1 cellular context compared by ENCODE assay signal in the genomic region with DNA sequence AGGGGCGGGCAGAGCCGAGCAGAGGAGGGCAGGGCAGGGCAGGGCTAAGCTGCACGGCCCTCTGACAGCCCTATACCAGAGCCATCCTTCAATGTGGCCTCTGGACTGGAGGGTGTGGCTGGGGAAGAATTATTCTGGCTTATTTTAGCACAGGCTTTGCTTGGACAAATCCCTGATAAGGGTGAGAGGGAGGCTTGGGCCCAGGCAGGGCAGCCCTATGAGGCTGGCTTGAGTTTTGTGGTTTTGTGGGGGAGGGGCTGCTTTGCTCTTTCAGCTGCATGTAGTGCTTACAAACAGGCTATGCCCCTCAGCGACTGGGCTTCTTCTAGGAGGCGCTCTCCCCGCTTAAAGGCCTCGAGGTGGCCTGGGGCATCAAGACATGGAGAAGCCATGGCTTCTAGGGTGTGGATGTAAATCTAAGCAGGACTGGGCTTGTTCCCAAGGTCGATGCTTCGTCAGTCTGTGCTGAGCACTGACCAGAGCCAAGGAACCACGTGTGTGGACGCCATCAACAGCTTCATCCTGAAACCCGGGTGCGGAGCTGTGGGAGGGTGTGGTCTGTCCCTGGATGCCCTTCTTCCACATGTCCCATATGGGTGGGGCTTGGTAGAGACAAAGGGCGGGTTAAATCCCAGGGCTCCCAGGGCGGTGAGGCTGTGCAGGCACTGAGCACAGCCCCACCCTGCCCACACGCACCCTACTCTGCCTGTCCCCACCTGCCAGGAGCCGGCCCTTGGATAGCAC.
TF ChIP-seq lines count a peak whose summit lies in the region.

No MANE protein-coding gene starts in this region.

TF ChIP-seq in K562, 482 proteins besides CTCF, POLR2A, EP300 and RAD21 (continued from another document and continues in another):
- TF ChIP-seq, protein P1, sequence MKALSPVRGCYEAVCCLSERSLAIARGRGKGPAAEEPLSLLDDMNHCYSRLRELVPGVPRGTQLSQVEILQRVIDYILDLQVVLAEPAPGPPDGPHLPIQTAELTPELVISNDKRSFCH (CRISPR knock-in tag; IDR thresholded peaks at IDR 0.05) = no peak
- TF ChIP-seq, protein P1 (tag; IDR thresholded peaks at IDR 0.05) = no peak
- no peak for TF ChIP-seq TEAD4 (IDR thresholded peaks at IDR 0.05; ENCODE audit: low read length)
- no peak for TF ChIP-seq TEAD4 (CRISPR knock-in tag; IDR thresholded peaks at IDR 0.05; ENCODE audit: borderline replicate concordance)
- 0 out of 2 replicates have a peak, but pooled peaks have one; percentile 19 for TF ChIP-seq POLR2G (IDR thresholded peaks at IDR 0.05; ENCODE audit: low read depth, low read length)
- TF ChIP-seq LEF1 (IDR thresholded peaks at IDR 0.05) = no peak
- TF ChIP-seq ZNF354B (CRISPR knock-in tag; IDR thresholded peaks at IDR 0.05) = no peak
- no peak for TF ChIP-seq MCM5 (IDR thresholded peaks at IDR 0.05; ENCODE audit: low read depth)
- TF ChIP-seq, protein P2, sequence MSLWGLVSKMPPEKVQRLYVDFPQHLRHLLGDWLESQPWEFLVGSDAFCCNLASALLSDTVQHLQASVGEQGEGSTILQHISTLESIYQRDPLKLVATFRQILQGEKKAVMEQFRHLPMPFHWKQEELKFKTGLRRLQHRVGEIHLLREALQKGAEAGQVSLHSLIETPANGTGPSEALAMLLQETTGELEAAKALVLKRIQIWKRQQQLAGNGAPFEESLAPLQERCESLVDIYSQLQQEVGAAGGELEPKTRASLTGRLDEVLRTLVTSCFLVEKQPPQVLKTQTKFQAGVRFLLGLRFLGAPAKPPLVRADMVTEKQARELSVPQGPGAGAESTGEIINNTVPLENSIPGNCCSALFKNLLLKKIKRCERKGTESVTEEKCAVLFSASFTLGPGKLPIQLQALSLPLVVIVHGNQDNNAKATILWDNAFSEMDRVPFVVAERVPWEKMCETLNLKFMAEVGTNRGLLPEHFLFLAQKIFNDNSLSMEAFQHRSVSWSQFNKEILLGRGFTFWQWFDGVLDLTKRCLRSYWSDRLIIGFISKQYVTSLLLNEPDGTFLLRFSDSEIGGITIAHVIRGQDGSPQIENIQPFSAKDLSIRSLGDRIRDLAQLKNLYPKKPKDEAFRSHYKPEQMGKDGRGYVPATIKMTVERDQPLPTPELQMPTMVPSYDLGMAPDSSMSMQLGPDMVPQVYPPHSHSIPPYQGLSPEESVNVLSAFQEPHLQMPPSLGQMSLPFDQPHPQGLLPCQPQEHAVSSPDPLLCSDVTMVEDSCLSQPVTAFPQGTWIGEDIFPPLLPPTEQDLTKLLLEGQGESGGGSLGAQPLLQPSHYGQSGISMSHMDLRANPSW (CRISPR knock-in tag; IDR thresholded peaks at IDR 0.05) = no peak
- TF ChIP-seq, protein P3, sequence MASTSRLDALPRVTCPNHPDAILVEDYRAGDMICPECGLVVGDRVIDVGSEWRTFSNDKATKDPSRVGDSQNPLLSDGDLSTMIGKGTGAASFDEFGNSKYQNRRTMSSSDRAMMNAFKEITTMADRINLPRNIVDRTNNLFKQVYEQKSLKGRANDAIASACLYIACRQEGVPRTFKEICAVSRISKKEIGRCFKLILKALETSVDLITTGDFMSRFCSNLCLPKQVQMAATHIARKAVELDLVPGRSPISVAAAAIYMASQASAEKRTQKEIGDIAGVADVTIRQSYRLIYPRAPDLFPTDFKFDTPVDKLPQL (IDR thresholded peaks at IDR 0.05; ENCODE audit: extremely low read depth, insufficient read length) = no peak
- no peak for TF ChIP-seq PCBP1 (IDR thresholded peaks at IDR 0.05; ENCODE audit: low read depth, low read length, poor library complexity, severe bottlenecking)
- no peak for TF ChIP-seq ATF1 (CRISPR knock-in tag; IDR thresholded peaks at IDR 0.05)
- TF ChIP-seq ATF1 (tag; IDR thresholded peaks at IDR 0.05) = no peak
- TF ChIP-seq HMG20A (CRISPR knock-in tag; conservative IDR thresholded peaks at IDR 0.05) = no peak
- TF ChIP-seq, protein P4, sequence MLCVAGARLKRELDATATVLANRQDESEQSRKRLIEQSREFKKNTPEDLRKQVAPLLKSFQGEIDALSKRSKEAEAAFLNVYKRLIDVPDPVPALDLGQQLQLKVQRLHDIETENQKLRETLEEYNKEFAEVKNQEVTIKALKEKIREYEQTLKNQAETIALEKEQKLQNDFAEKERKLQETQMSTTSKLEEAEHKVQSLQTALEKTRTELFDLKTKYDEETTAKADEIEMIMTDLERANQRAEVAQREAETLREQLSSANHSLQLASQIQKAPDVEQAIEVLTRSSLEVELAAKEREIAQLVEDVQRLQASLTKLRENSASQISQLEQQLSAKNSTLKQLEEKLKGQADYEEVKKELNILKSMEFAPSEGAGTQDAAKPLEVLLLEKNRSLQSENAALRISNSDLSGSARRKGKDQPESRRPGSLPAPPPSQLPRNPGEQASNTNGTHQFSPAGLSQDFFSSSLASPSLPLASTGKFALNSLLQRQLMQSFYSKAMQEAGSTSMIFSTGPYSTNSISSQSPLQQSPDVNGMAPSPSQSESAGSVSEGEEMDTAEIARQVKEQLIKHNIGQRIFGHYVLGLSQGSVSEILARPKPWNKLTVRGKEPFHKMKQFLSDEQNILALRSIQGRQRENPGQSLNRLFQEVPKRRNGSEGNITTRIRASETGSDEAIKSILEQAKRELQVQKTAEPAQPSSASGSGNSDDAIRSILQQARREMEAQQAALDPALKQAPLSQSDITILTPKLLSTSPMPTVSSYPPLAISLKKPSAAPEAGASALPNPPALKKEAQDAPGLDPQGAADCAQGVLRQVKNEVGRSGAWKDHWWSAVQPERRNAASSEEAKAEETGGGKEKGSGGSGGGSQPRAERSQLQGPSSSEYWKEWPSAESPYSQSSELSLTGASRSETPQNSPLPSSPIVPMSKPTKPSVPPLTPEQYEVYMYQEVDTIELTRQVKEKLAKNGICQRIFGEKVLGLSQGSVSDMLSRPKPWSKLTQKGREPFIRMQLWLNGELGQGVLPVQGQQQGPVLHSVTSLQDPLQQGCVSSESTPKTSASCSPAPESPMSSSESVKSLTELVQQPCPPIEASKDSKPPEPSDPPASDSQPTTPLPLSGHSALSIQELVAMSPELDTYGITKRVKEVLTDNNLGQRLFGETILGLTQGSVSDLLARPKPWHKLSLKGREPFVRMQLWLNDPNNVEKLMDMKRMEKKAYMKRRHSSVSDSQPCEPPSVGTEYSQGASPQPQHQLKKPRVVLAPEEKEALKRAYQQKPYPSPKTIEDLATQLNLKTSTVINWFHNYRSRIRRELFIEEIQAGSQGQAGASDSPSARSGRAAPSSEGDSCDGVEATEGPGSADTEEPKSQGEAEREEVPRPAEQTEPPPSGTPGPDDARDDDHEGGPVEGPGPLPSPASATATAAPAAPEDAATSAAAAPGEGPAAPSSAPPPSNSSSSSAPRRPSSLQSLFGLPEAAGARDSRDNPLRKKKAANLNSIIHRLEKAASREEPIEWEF (CRISPR knock-in tag; IDR thresholded peaks at IDR 0.05) = no peak
- TF ChIP-seq, protein P5, sequence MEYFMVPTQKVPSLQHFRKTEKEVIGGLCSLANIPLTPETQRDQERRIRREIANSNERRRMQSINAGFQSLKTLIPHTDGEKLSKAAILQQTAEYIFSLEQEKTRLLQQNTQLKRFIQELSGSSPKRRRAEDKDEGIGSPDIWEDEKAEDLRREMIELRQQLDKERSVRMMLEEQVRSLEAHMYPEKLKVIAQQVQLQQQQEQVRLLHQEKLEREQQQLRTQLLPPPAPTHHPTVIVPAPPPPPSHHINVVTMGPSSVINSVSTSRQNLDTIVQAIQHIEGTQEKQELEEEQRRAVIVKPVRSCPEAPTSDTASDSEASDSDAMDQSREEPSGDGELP (CRISPR knock-in tag; IDR thresholded peaks at IDR 0.05; ENCODE audit: borderline replicate concordance) = peak; percentile 52; the same call in 1 of the 2 replicates
- TF ChIP-seq PURB (CRISPR knock-in tag; IDR thresholded peaks at IDR 0.05; ENCODE audit: low read depth) = no peak
- no peak for TF ChIP-seq SAFB (IDR thresholded peaks at IDR 0.05; ENCODE audit: borderline replicate concordance, low read depth, low read length)
- TF ChIP-seq ZNF134 (CRISPR knock-in tag; conservative IDR thresholded peaks at IDR 0.05) = no peak
- no peak for TF ChIP-seq PTTG1 (tag; IDR thresholded peaks at IDR 0.05; ENCODE audit: low read depth)
- no peak for TF ChIP-seq SLC30A9 (CRISPR knock-in tag; IDR thresholded peaks at IDR 0.05)
- peak; percentile 22; the same call in 1 of the 2 replicates for TF ChIP-seq TCF3 (CRISPR knock-in tag; IDR thresholded peaks at IDR 0.05)
- TF ChIP-seq, protein P6, sequence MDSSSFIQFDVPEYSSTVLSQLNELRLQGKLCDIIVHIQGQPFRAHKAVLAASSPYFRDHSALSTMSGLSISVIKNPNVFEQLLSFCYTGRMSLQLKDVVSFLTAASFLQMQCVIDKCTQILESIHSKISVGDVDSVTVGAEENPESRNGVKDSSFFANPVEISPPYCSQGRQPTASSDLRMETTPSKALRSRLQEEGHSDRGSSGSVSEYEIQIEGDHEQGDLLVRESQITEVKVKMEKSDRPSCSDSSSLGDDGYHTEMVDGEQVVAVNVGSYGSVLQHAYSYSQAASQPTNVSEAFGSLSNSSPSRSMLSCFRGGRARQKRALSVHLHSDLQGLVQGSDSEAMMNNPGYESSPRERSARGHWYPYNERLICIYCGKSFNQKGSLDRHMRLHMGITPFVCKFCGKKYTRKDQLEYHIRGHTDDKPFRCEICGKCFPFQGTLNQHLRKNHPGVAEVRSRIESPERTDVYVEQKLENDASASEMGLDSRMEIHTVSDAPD (CRISPR knock-in tag; IDR thresholded peaks at IDR 0.05) = no peak
- TF ChIP-seq RBBP5 (IDR thresholded peaks at IDR 0.05; ENCODE audit: borderline replicate concordance, insufficient read depth, low read length, poor library complexity, severe bottlenecking) = peak; percentile 68
- TF ChIP-seq SUPT5H (IDR thresholded peaks at IDR 0.05) = no peak
- no peak for TF ChIP-seq ZNF146 (CRISPR knock-in tag; IDR thresholded peaks at IDR 0.05; ENCODE audit: unreplicated experiment)
- TF ChIP-seq CBFA2T2 (conservative IDR thresholded peaks at IDR 0.05) = no peak
- no peak for TF ChIP-seq ASH1L (IDR thresholded peaks at IDR 0.05; ENCODE audit: borderline replicate concordance, low read depth, partially characterized antibody)
- no peak for TF ChIP-seq ZC3H4 (CRISPR knock-in tag; IDR thresholded peaks at IDR 0.05; ENCODE audit: borderline replicate concordance)
- TF ChIP-seq, protein P7, sequence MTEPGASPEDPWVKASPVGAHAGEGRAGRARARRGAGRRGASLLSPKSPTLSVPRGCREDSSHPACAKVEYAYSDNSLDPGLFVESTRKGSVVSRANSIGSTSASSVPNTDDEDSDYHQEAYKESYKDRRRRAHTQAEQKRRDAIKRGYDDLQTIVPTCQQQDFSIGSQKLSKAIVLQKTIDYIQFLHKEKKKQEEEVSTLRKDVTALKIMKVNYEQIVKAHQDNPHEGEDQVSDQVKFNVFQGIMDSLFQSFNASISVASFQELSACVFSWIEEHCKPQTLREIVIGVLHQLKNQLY (CRISPR knock-in tag; conservative IDR thresholded peaks at IDR 0.05) = no peak
- TF ChIP-seq, protein P8, sequence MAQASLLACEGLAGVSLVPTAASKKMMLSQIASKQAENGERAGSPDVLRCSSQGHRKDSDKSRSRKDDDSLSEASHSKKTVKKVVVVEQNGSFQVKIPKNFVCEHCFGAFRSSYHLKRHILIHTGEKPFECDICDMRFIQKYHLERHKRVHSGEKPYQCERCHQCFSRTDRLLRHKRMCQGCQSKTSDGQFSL (CRISPR knock-in tag; IDR thresholded peaks at IDR 0.05) = no peak
- TF ChIP-seq, protein P8 (tag; IDR thresholded peaks at IDR 0.05) = no peak
- no peak for TF ChIP-seq YY1 (IDR thresholded peaks at IDR 0.05; ENCODE audit: borderline replicate concordance in 1 of 3, control insufficient read depth in 1 of 3, extremely low read depth in 1 of 3, insufficient read depth in 3 of 3, insufficient read length in 1 of 3, insufficient replicate concordance in 2 of 3, low read depth in 1 of 3, low read length in 2 of 3)
- no peak for TF ChIP-seq ZNF589 (CRISPR knock-in tag; IDR thresholded peaks at IDR 0.05; ENCODE audit: low read depth)
- TF ChIP-seq, protein P9, sequence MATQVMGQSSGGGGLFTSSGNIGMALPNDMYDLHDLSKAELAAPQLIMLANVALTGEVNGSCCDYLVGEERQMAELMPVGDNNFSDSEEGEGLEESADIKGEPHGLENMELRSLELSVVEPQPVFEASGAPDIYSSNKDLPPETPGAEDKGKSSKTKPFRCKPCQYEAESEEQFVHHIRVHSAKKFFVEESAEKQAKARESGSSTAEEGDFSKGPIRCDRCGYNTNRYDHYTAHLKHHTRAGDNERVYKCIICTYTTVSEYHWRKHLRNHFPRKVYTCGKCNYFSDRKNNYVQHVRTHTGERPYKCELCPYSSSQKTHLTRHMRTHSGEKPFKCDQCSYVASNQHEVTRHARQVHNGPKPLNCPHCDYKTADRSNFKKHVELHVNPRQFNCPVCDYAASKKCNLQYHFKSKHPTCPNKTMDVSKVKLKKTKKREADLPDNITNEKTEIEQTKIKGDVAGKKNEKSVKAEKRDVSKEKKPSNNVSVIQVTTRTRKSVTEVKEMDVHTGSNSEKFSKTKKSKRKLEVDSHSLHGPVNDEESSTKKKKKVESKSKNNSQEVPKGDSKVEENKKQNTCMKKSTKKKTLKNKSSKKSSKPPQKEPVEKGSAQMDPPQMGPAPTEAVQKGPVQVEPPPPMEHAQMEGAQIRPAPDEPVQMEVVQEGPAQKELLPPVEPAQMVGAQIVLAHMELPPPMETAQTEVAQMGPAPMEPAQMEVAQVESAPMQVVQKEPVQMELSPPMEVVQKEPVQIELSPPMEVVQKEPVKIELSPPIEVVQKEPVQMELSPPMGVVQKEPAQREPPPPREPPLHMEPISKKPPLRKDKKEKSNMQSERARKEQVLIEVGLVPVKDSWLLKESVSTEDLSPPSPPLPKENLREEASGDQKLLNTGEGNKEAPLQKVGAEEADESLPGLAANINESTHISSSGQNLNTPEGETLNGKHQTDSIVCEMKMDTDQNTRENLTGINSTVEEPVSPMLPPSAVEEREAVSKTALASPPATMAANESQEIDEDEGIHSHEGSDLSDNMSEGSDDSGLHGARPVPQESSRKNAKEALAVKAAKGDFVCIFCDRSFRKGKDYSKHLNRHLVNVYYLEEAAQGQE (CRISPR knock-in tag; IDR thresholded peaks at IDR 0.05; ENCODE audit: low read depth) = no peak
